1 cellular context compared by ENCODE assay signal in the genomic region with DNA sequence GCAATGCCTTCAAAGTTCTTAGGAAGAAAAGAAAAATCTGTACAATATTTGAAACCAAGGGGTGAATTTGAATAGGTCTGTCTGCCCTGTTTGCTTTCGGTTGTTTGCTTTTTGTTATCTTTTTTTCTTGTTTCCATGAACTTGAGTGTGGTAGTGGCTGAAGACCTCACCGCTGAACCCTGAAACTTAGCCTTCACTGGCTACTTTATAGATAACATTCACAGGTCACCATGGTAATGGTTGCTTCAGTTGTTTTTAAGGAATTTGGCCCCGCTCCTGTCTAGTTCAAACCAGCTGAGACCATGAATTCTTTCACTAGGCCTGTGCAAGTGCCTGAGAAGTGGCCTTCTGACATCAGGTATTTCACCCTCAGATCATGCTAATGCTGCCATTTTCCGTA.
TF ChIP-seq lines count a peak whose summit lies in the region.

No MANE protein-coding gene starts in this region.

TF ChIP-seq in HepG2, 621 proteins besides CTCF, POLR2A, EP300 and RAD21 (continued from another document and continues in another):
- no peak for TF ChIP-seq ATF6 (CRISPR knock-in tag; conservative IDR thresholded peaks at IDR 0.05)
- no peak for TF ChIP-seq KDM3A (CRISPR knock-in tag; IDR thresholded peaks at IDR 0.05; ENCODE audit: low read depth)
- peak; percentile 56; the same call in 1 of the 2 replicates for TF ChIP-seq PPARG (CRISPR knock-in tag; conservative IDR thresholded peaks at IDR 0.05)
- TF ChIP-seq ZNF331 (CRISPR knock-in tag; IDR thresholded peaks at IDR 0.05) = peak; percentile 87
- TF ChIP-seq ZSCAN12 (CRISPR knock-in tag; IDR thresholded peaks at IDR 0.05) = no peak
- no peak; the same call in 1 of the 2 replicates for TF ChIP-seq BORCS8-MEF2B (CRISPR knock-in tag; IDR thresholded peaks at IDR 0.05)
- no peak for TF ChIP-seq SRSF1 (optimal IDR thresholded peaks at IDR 0.05; ENCODE audit: low read depth, low read length)
- TF ChIP-seq, protein P1, sequence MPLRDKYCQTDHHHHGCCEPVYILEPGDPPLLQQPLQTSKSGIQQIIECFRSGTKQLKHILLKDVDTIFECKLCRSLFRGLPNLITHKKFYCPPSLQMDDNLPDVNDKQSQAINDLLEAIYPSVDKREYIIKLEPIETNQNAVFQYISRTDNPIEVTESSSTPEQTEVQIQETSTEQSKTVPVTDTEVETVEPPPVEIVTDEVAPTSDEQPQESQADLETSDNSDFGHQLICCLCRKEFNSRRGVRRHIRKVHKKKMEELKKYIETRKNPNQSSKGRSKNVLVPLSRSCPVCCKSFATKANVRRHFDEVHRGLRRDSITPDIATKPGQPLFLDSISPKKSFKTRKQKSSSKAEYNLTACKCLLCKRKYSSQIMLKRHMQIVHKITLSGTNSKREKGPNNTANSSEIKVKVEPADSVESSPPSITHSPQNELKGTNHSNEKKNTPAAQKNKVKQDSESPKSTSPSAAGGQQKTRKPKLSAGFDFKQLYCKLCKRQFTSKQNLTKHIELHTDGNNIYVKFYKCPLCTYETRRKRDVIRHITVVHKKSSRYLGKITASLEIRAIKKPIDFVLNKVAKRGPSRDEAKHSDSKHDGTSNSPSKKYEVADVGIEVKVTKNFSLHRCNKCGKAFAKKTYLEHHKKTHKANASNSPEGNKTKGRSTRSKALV (CRISPR knock-in tag; IDR thresholded peaks at IDR 0.05) = no peak
- no peak for TF ChIP-seq ZNF441 (CRISPR knock-in tag; IDR thresholded peaks at IDR 0.05; ENCODE audit: borderline replicate concordance)
- no peak for TF ChIP-seq ZNF274 (CRISPR knock-in tag; IDR thresholded peaks at IDR 0.05)
- TF ChIP-seq ZNF326 (CRISPR knock-in tag; IDR thresholded peaks at IDR 0.05; ENCODE audit: borderline replicate concordance) = no peak
- TF ChIP-seq ETV6 (CRISPR knock-in tag; conservative IDR thresholded peaks at IDR 0.05) = 0 out of 2 replicates have a peak, but pooled peaks have one; percentile 67
- TF ChIP-seq PBX3 (CRISPR knock-in tag; IDR thresholded peaks at IDR 0.05; ENCODE audit: borderline replicate concordance) = no peak
- TF ChIP-seq, protein P2, sequence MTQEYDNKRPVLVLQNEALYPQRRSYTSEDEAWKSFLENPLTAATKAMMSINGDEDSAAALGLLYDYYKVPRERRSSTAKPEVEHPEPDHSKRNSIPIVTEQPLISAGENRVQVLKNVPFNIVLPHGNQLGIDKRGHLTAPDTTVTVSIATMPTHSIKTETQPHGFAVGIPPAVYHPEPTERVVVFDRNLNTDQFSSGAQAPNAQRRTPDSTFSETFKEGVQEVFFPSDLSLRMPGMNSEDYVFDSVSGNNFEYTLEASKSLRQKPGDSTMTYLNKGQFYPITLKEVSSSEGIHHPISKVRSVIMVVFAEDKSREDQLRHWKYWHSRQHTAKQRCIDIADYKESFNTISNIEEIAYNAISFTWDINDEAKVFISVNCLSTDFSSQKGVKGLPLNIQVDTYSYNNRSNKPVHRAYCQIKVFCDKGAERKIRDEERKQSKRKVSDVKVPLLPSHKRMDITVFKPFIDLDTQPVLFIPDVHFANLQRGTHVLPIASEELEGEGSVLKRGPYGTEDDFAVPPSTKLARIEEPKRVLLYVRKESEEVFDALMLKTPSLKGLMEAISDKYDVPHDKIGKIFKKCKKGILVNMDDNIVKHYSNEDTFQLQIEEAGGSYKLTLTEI (CRISPR knock-in tag; conservative IDR thresholded peaks at IDR 0.05) = no peak
- no peak for TF ChIP-seq RARG (CRISPR knock-in tag; IDR thresholded peaks at IDR 0.05; ENCODE audit: low read depth)
- no peak for TF ChIP-seq ZNF615 (CRISPR knock-in tag; IDR thresholded peaks at IDR 0.05; ENCODE audit: borderline replicate concordance)
- TF ChIP-seq MXD1 (CRISPR knock-in tag; IDR thresholded peaks at IDR 0.05) = no peak
- TF ChIP-seq PAXIP1 (CRISPR knock-in tag; conservative IDR thresholded peaks at IDR 0.05) = peak; percentile 85
- TF ChIP-seq, protein P3, sequence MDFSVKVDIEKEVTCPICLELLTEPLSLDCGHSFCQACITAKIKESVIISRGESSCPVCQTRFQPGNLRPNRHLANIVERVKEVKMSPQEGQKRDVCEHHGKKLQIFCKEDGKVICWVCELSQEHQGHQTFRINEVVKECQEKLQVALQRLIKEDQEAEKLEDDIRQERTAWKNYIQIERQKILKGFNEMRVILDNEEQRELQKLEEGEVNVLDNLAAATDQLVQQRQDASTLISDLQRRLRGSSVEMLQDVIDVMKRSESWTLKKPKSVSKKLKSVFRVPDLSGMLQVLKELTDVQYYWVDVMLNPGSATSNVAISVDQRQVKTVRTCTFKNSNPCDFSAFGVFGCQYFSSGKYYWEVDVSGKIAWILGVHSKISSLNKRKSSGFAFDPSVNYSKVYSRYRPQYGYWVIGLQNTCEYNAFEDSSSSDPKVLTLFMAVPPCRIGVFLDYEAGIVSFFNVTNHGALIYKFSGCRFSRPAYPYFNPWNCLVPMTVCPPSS (IDR thresholded peaks at IDR 0.05) = no peak
- no peak for TF ChIP-seq AKNA (CRISPR knock-in tag; IDR thresholded peaks at IDR 0.05; ENCODE audit: borderline replicate concordance)
- TF ChIP-seq ZNF572 (CRISPR knock-in tag; IDR thresholded peaks at IDR 0.05) = no peak
- TF ChIP-seq TEAD3 (CRISPR knock-in tag; optimal IDR thresholded peaks at IDR 0.05; ENCODE audit: borderline replicate concordance) = peak; percentile 85
- peak; percentile 53; the same call in 1 of the 2 replicates for TF ChIP-seq HNF4G (IDR thresholded peaks at IDR 0.05; ENCODE audit: borderline replicate concordance, low read depth, low read length)
- TF ChIP-seq HNF4G (CRISPR knock-in tag; IDR thresholded peaks at IDR 0.05; ENCODE audit: borderline replicate concordance, low read depth) = no peak
- TF ChIP-seq PAF1 (CRISPR knock-in tag; IDR thresholded peaks at IDR 0.05) = no peak
- TF ChIP-seq ZNF24 (IDR thresholded peaks at IDR 0.05) = no peak
- no peak for TF ChIP-seq SSRP1 (CRISPR knock-in tag; IDR thresholded peaks at IDR 0.05)
- TF ChIP-seq ZNF747 (CRISPR knock-in tag; IDR thresholded peaks at IDR 0.05; ENCODE audit: borderline replicate concordance) = no peak
- TF ChIP-seq CSRNP2 (CRISPR knock-in tag; conservative IDR thresholded peaks at IDR 0.05; ENCODE audit: low read depth) = no peak
- TF ChIP-seq MED8 (CRISPR knock-in tag; IDR thresholded peaks at IDR 0.05; ENCODE audit: insufficient replicate concordance) = no peak
- TF ChIP-seq PHF8 (CRISPR knock-in tag; IDR thresholded peaks at IDR 0.05) = no peak
- no peak for TF ChIP-seq MAFF (IDR thresholded peaks at IDR 0.05; ENCODE audit: low read depth, low read length)
- no peak for TF ChIP-seq ZNF552 (CRISPR knock-in tag; IDR thresholded peaks at IDR 0.05; ENCODE audit: borderline replicate concordance)
- peak; percentile 91 for TF ChIP-seq ZMYM4 (CRISPR knock-in tag; IDR thresholded peaks at IDR 0.05)
- TF ChIP-seq, protein P4, sequence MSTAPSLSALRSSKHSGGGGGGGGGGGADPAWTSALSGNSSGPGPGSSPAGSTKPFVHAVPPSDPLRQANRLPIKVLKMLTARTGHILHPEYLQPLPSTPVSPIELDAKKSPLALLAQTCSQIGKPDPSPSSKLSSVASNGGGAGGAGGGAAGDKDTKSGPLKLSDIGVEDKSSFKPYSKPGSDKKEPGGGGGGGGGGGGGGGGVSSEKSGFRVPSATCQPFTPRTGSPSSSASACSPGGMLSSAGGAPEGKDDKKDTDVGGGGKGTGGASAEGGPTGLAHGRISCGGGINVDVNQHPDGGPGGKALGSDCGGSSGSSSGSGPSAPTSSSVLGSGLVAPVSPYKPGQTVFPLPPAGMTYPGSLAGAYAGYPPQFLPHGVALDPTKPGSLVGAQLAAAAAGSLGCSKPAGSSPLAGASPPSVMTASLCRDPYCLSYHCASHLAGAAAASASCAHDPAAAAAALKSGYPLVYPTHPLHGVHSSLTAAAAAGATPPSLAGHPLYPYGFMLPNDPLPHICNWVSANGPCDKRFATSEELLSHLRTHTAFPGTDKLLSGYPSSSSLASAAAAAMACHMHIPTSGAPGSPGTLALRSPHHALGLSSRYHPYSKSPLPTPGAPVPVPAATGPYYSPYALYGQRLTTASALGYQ (CRISPR knock-in tag; IDR thresholded peaks at IDR 0.05) = no peak
- TF ChIP-seq FOXJ3 (CRISPR knock-in tag; IDR thresholded peaks at IDR 0.05; ENCODE audit: borderline replicate concordance) = peak; percentile 89; the same call in 1 of the 2 replicates
